Comparison of ENCODE assay signal across 1 cellular context in the genomic region with DNA sequence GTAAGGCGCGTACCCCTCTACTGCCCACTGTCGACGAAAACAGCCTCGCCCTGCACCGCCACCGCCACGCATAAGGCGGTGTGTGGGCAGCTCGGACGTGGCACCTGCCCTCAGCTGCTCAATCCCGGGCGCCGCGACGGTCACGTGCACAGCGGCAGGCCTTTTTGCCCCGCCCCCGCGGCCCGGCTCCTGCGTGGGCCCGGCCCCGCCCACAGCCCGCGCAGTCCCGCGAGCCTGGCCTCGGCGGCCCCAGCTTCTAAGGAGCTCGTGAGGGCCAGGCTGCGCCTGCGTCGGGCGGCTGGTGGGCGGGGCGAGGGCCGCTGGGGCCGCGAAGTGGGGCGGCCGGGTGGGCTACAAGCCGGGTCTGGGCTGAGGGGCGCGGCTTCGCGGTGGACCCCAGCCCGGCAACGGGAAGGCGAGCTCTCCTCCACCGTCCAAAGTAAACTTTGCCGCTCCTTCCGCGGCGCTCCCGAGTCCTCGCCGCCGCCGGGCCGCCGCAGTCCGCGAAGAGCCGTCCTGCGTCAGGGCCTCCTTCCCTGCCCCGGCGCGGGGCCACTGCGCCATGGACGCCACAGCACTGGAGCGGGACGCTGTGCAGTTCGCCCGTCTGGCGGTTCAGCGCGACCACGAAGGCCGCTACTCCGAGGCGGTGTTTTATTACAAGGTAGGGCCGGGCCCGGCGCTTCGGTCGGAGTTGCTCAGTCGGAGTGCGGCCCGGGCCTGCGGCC.
A peak's percentile ranks its signal among the peaks of the same experiment; 100 is the strongest.
TF ChIP-seq lines count a peak whose summit lies in the region.

A gene (plus strand): TSS at position 313 of the 728 bp plus-strand sequence. CDS start 250 bp downstream, at position 563.

TF ChIP-seq in HepG2, 621 proteins besides CTCF, POLR2A, EP300 and RAD21 (continued from another document and continues in another):
- TF ChIP-seq, protein P1, sequence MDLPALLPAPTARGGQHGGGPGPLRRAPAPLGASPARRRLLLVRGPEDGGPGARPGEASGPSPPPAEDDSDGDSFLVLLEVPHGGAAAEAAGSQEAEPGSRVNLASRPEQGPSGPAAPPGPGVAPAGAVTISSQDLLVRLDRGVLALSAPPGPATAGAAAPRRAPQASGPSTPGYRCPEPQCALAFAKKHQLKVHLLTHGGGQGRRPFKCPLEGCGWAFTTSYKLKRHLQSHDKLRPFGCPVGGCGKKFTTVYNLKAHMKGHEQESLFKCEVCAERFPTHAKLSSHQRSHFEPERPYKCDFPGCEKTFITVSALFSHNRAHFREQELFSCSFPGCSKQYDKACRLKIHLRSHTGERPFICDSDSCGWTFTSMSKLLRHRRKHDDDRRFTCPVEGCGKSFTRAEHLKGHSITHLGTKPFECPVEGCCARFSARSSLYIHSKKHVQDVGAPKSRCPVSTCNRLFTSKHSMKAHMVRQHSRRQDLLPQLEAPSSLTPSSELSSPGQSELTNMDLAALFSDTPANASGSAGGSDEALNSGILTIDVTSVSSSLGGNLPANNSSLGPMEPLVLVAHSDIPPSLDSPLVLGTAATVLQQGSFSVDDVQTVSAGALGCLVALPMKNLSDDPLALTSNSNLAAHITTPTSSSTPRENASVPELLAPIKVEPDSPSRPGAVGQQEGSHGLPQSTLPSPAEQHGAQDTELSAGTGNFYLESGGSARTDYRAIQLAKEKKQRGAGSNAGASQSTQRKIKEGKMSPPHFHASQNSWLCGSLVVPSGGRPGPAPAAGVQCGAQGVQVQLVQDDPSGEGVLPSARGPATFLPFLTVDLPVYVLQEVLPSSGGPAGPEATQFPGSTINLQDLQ (CRISPR knock-in tag; IDR thresholded peaks at IDR 0.05), result no peak
- TF ChIP-seq MBD4 (IDR thresholded peaks at IDR 0.05; ENCODE audit: borderline replicate concordance, low read length), result no peak
- TF ChIP-seq TP53 (CRISPR knock-in tag; conservative IDR thresholded peaks at IDR 0.05), result no peak
- TF ChIP-seq, protein P2, sequence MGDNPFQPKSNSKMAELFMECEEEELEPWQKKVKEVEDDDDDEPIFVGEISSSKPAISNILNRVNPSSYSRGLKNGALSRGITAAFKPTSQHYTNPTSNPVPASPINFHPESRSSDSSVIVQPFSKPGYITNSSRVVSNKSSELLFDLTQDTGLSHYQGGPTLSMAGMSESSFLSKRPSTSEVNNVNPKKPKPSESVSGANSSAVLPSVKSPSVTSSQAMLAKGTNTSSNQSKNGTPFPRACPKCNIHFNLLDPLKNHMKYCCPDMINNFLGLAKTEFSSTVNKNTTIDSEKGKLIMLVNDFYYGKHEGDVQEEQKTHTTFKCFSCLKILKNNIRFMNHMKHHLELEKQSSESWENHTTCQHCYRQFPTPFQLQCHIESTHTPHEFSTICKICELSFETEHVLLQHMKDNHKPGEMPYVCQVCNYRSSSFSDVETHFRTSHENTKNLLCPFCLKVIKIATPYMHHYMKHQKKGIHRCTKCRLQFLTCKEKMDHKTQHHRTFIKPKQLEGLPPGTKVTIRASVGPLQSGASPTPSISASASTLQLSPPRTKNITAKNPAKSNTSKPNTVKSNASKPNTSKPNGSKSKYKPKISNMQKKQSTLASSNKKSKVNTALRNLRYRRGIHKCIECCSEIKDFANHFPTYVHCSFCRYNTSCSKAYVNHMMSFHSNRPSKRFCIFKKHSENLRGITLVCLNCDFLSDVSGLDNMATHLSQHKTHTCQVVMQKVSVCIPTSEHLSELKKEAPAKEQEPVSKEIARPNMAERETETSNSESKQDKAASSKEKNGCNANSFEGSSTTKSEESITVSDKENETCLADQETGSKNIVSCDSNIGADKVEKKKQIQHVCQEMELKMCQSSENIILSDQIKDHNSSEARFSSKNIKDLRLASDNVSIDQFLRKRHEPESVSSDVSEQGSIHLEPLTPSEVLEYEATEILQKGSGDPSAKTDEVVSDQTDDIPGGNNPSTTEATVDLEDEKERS (CRISPR knock-in tag; IDR thresholded peaks at IDR 0.05), result no peak
- TF ChIP-seq, protein P3, sequence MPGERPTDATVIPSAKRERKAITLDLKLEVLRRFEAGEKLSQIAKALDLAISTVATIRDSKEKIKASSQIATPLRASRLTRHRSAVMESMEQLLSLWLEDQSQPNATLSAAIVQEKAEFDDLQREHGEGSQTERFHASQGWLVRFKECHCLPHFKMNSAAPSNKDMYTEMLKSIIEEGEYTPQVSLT (CRISPR knock-in tag; IDR thresholded peaks at IDR 0.05; ENCODE audit: borderline replicate concordance, low read depth), result no peak; the same call in 1 of the 2 replicates
- TF ChIP-seq ZNF552 (CRISPR knock-in tag; IDR thresholded peaks at IDR 0.05; ENCODE audit: borderline replicate concordance), result peak; percentile 73; the same call in 1 of the 2 replicates
- no peak for TF ChIP-seq HMGA1 (CRISPR knock-in tag; conservative IDR thresholded peaks at IDR 0.05)
- TF ChIP-seq RBFOX2 (IDR thresholded peaks at IDR 0.05; ENCODE audit: low read depth, low read length), result peak; percentile 93
- TF ChIP-seq ZEB1 (IDR thresholded peaks at IDR 0.05; ENCODE audit: insufficient replicate concordance, low read depth), result peak; percentile 36
- TF ChIP-seq, protein P4, sequence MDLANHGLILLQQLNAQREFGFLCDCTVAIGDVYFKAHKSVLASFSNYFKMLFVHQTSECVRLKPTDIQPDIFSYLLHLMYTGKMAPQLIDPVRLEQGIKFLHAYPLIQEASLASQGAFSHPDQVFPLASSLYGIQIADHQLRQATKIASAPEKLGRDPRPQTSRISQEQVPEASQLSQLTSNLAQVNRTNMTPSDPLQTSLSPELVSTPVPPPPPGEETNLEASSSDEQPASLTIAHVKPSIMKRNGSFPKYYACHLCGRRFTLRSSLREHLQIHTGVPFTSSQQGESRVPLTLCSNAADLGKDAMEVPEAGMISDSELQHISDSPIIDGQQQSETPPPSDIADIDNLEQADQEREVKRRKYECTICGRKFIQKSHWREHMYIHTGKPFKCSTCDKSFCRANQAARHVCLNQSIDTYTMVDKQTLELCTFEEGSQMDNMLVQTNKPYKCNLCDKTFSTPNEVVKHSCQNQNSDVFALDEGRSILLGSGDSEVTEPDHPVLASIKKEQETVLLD (CRISPR knock-in tag; IDR thresholded peaks at IDR 0.05; ENCODE audit: low read depth), result no peak; the same call in 1 of the 2 replicates
- no peak for TF ChIP-seq ZNF207 (IDR thresholded peaks at IDR 0.05; ENCODE audit: borderline replicate concordance)
- TF ChIP-seq HES4 (CRISPR knock-in tag; IDR thresholded peaks at IDR 0.05; ENCODE audit: borderline replicate concordance), result 0 out of 2 replicates have a peak, but pooled peaks have one; percentile 58
- no peak for TF ChIP-seq ZFP36 (IDR thresholded peaks at IDR 0.05; ENCODE audit: borderline replicate concordance, low read depth, low read length, partially characterized antibody)
- TF ChIP-seq FLYWCH1 (CRISPR knock-in tag; IDR thresholded peaks at IDR 0.05), result no peak
- TF ChIP-seq, protein P5, sequence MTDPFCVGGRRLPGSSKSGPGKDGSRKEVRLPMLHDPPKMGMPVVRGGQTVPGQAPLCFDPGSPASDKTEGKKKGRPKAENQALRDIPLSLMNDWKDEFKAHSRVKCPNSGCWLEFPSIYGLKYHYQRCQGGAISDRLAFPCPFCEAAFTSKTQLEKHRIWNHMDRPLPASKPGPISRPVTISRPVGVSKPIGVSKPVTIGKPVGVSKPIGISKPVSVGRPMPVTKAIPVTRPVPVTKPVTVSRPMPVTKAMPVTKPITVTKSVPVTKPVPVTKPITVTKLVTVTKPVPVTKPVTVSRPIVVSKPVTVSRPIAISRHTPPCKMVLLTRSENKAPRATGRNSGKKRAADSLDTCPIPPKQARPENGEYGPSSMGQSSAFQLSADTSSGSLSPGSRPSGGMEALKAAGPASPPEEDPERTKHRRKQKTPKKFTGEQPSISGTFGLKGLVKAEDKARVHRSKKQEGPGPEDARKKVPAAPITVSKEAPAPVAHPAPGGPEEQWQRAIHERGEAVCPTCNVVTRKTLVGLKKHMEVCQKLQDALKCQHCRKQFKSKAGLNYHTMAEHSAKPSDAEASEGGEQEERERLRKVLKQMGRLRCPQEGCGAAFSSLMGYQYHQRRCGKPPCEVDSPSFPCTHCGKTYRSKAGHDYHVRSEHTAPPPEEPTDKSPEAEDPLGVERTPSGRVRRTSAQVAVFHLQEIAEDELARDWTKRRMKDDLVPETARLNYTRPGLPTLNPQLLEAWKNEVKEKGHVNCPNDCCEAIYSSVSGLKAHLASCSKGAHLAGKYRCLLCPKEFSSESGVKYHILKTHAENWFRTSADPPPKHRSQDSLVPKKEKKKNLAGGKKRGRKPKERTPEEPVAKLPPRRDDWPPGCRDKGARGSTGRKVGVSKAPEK (CRISPR knock-in tag; IDR thresholded peaks at IDR 0.05; ENCODE audit: borderline replicate concordance), result no peak
- no peak for TF ChIP-seq SOX6 (IDR thresholded peaks at IDR 0.05)
- TF ChIP-seq SOX6 (CRISPR knock-in tag; IDR thresholded peaks at IDR 0.05), result peak; percentile 35; the same call in 1 of the 2 replicates
- no peak for TF ChIP-seq ZKSCAN8 (CRISPR knock-in tag; IDR thresholded peaks at IDR 0.05; ENCODE audit: borderline replicate concordance)
- TF ChIP-seq ZNF614 (CRISPR knock-in tag; IDR thresholded peaks at IDR 0.05; ENCODE audit: borderline replicate concordance), result no peak
- no peak for TF ChIP-seq SUZ12 (IDR thresholded peaks at IDR 0.05; ENCODE audit: low read depth, low read length)
- TF ChIP-seq ZNF724P (CRISPR knock-in tag; IDR thresholded peaks at IDR 0.05; ENCODE audit: borderline replicate concordance), result peak; percentile 77; the same call in 1 of the 2 replicates
- peak; percentile 88 for TF ChIP-seq ARNTL (CRISPR knock-in tag; IDR thresholded peaks at IDR 0.05)
- TF ChIP-seq HOXA9 (CRISPR knock-in tag; IDR thresholded peaks at IDR 0.05; ENCODE audit: borderline replicate concordance), result peak; percentile 82; the same call in 1 of the 2 replicates
- TF ChIP-seq ZNF598 (CRISPR knock-in tag; IDR thresholded peaks at IDR 0.05; ENCODE audit: borderline replicate concordance), result peak; percentile 91; the same call in 1 of the 2 replicates
- TF ChIP-seq, protein P6, sequence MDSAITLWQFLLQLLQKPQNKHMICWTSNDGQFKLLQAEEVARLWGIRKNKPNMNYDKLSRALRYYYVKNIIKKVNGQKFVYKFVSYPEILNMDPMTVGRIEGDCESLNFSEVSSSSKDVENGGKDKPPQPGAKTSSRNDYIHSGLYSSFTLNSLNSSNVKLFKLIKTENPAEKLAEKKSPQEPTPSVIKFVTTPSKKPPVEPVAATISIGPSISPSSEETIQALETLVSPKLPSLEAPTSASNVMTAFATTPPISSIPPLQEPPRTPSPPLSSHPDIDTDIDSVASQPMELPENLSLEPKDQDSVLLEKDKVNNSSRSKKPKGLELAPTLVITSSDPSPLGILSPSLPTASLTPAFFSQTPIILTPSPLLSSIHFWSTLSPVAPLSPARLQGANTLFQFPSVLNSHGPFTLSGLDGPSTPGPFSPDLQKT (CRISPR knock-in tag; IDR thresholded peaks at IDR 0.05; ENCODE audit: borderline replicate concordance), result 0 out of 2 replicates have a peak, but pooled peaks have one; percentile 37
- TF ChIP-seq, protein P7, sequence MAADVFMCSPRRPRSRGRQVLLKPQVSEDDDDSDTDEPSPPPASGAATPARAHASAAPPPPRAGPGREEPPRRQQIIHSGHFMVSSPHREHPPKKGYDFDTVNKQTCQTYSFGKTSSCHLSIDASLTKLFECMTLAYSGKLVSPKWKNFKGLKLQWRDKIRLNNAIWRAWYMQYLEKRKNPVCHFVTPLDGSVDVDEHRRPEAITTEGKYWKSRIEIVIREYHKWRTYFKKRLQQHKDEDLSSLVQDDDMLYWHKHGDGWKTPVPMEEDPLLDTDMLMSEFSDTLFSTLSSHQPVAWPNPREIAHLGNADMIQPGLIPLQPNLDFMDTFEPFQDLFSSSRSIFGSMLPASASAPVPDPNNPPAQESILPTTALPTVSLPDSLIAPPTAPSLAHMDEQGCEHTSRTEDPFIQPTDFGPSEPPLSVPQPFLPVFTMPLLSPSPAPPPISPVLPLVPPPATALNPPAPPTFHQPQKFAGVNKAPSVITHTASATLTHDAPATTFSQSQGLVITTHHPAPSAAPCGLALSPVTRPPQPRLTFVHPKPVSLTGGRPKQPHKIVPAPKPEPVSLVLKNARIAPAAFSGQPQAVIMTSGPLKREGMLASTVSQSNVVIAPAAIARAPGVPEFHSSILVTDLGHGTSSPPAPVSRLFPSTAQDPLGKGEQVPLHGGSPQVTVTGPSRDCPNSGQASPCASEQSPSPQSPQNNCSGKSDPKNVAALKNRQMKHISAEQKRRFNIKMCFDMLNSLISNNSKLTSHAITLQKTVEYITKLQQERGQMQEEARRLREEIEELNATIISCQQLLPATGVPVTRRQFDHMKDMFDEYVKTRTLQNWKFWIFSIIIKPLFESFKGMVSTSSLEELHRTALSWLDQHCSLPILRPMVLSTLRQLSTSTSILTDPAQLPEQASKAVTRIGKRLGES (CRISPR knock-in tag; IDR thresholded peaks at IDR 0.05; ENCODE audit: borderline replicate concordance), result peak; percentile 58; the same call in 1 of the 2 replicates
- TF ChIP-seq, protein P8, sequence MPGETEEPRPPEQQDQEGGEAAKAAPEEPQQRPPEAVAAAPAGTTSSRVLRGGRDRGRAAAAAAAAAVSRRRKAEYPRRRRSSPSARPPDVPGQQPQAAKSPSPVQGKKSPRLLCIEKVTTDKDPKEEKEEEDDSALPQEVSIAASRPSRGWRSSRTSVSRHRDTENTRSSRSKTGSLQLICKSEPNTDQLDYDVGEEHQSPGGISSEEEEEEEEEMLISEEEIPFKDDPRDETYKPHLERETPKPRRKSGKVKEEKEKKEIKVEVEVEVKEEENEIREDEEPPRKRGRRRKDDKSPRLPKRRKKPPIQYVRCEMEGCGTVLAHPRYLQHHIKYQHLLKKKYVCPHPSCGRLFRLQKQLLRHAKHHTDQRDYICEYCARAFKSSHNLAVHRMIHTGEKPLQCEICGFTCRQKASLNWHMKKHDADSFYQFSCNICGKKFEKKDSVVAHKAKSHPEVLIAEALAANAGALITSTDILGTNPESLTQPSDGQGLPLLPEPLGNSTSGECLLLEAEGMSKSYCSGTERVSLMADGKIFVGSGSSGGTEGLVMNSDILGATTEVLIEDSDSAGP (CRISPR knock-in tag; IDR thresholded peaks at IDR 0.05; ENCODE audit: borderline replicate concordance), result peak; percentile 61
- peak; percentile 24; the same call in 1 of the 2 replicates for TF ChIP-seq MEIS2 (CRISPR knock-in tag; IDR thresholded peaks at IDR 0.05)
- TF ChIP-seq KLF13 (CRISPR knock-in tag; IDR thresholded peaks at IDR 0.05), result no peak; the same call in 1 of the 2 replicates
- TF ChIP-seq ZNF343 (CRISPR knock-in tag; IDR thresholded peaks at IDR 0.05), result no peak; the same call in 1 of the 2 replicates
- TF ChIP-seq CHD4 (IDR thresholded peaks at IDR 0.05; ENCODE audit: borderline replicate concordance, low read length), result no peak
- TF ChIP-seq ZNF251 (CRISPR knock-in tag; IDR thresholded peaks at IDR 0.05), result no peak
- TF ChIP-seq ZNF235 (CRISPR knock-in tag; IDR thresholded peaks at IDR 0.05; ENCODE audit: borderline replicate concordance), result peak; percentile 54; the same call in 1 of the 2 replicates
- TF ChIP-seq PAWR (CRISPR knock-in tag; IDR thresholded peaks at IDR 0.05; ENCODE audit: borderline replicate concordance), result 0 out of 2 replicates have a peak, but pooled peaks have one; percentile 2
- TF ChIP-seq SMAD3 (CRISPR knock-in tag; IDR thresholded peaks at IDR 0.05), result no peak
- TF ChIP-seq ZSCAN29 (CRISPR knock-in tag; conservative IDR thresholded peaks at IDR 0.05), result peak; percentile 87
- TF ChIP-seq ZNF891 (CRISPR knock-in tag; IDR thresholded peaks at IDR 0.05), result peak; percentile 79
